In genomic region chr21:25626752-25627151, GRCh38 we compare ENCODE assay signal across 1 cellular context.
TF ChIP-seq lines count a peak whose summit lies in the region.

No MANE protein-coding gene starts in this region.

TF ChIP-seq in endothelial cell of umbilical vein, 7 proteins besides CTCF, POLR2A, EP300 and RAD21:
- TF ChIP-seq POLR2AphosphoS5 (IDR thresholded peaks at IDR 0.05; ENCODE audit: insufficient read depth, low read depth, low read length), result no peak
- TF ChIP-seq MYC (IDR thresholded peaks at IDR 0.05; ENCODE audit: low read depth, low read length), result no peak
- TF ChIP-seq MAX (IDR thresholded peaks at IDR 0.05; ENCODE audit: insufficient read depth, insufficient read length), result no peak
- no peak for TF ChIP-seq FOS (IDR thresholded peaks at IDR 0.05; ENCODE audit: borderline replicate concordance, insufficient read depth, low read length)
- TF ChIP-seq EZH2 (IDR thresholded peaks at IDR 0.05; ENCODE audit: borderline replicate concordance, low read depth, low read length, severe bottlenecking), result no peak
- no peak for TF ChIP-seq JUN (IDR thresholded peaks at IDR 0.05; ENCODE audit: borderline replicate concordance, insufficient read depth, insufficient read length, low read depth)
- TF ChIP-seq GATA2 (IDR thresholded peaks at IDR 0.05; ENCODE audit: insufficient read depth, insufficient read length, low read depth, low read length), result no peak
